Comparison of ENCODE assay signal across 39 cellular contexts in genomic region chr13:94544922-94545321, GRCh38.
"Had no signal": no experiment of that assay in that cellular context is flagged by ENCODE, and none has a peak within 500 bp of the region (broad histone marks: within the 10 kb centered on the region; RNA-seq: fewer than 3 reads in every experiment).

No MANE protein-coding gene starts in this region.

- H3K27me3 ChIP-seq: adrenal gland, ascending aorta, body of pancreas, brain microvascular endothelial cell, breast epithelium, cardiac muscle cell had no signal

- H3K36me3 ChIP-seq: adrenal gland, ascending aorta, brain microvascular endothelial cell, breast epithelium, cardiac muscle cell had no signal

- H3K9me3 Mint-ChIP-seq: activated naive CD4-positive, alpha-beta T cell treated with anti-CD3 and anti-CD28 coated beads for 36 hours; activated naive CD4-positive, alpha-beta T cell treated with anti-CD3 and anti-CD28 coated beads, Interleukin-2, amount 50 U/mL, for 24 hours; activated naive CD8-positive, alpha-beta T cell treated with anti-CD3 and anti-CD28 coated beads for 36 hours; activated naive CD8-positive, alpha-beta T cell treated with anti-CD3 and anti-CD28 coated beads, Interleukin-2, amount 50 U/mL, for 24 hours; activated T-cell treated with anti-CD3 and anti-CD28 coated beads, Interleukin-2, amount 50 U/mL, for 24 hours; activated T-cell treated with anti-CD3 and anti-CD28 coated beads, Interleukin-2, amount 50 U/mL, for 4 hours; activated T-cell treated with anti-CD3 and anti-CD28 coated beads, Interleukin-2, amount 50 U/mL, for 72 hours; activated T-helper 17 cell treated with anti-CD3 and anti-CD28 coated beads, Interleukin-2, amount 50 U/mL, for 72 hours; central memory CD8-positive, alpha-beta T cell had no signal

- ATAC-seq: activated naive CD4-positive, alpha-beta T cell treated with anti-CD3 and anti-CD28 coated beads, Interleukin-2, amount 50 U/mL, for 72 hours; activated naive CD8-positive, alpha-beta T cell treated with anti-CD3 and anti-CD28 coated beads, Interleukin-2, amount 50 U/mL, for 24 hours; activated T-cell treated with anti-CD3 and anti-CD28 coated beads, Interleukin-2, amount 50 U/mL, for 4 hours; activated T-cell treated with anti-CD3 and anti-CD28 coated beads, Interleukin-2, amount 50 U/mL, for 72 hours; activated T-helper 17 cell treated with anti-CD3 and anti-CD28 coated beads, Interleukin-2, amount 50 U/mL, for 72 hours; body of pancreas had no signal

- DNase-seq: activated effector memory CD4-positive, alpha-beta T cell treated with anti-CD3 and anti-CD28 coated beads, Interleukin-2, amount 50 U/mL, for 16 hours; activated effector memory CD4-positive, alpha-beta T cell treated with Interleukin-2 at 50 U/mL for 16 hours; activated gamma-delta T cell; activated gamma-delta T cell treated with Interleukin-2 at 50 U/mL for 16 hours; activated naive CD4-positive, alpha-beta T cell; activated naive CD4-positive, alpha-beta T cell treated with anti-CD3 and anti-CD28 coated beads for 36 hours; activated naive CD4-positive, alpha-beta T cell treated with anti-CD3 and anti-CD28 coated beads, Interleukin-2, amount 10 ng/mL, durations not matched to agents 7 days and 5 days; activated naive CD4-positive, alpha-beta T cell treated with anti-CD3 and anti-CD28 coated beads, Interleukin-2, amount 50 U/mL, for 16 hours; activated naive CD4-positive, alpha-beta T cell treated with Interleukin-2 at 50 U/mL for 16 hours; activated naive CD8-positive, alpha-beta T cell treated with anti-CD3 and anti-CD28 coated beads for 36 hours; activated naive CD8-positive, alpha-beta T cell treated with anti-CD3 and anti-CD28 coated beads, Interleukin-2, amount 10 ng/mL, durations not matched to agents 7 days and 5 days; activated naive CD8-positive, alpha-beta T cell treated with anti-CD3 and anti-CD28 coated beads, Interleukin-2, amount 50 U/mL, for 24 hours; activated T-cell treated with anti-CD3 and anti-CD28 coated beads for 4 hours; activated T-cell treated with anti-CD3 and anti-CD28 coated beads, Interleukin-2, amount 50 U/mL, for 1 hour; activated T-cell treated with anti-CD3 and anti-CD28 coated beads, Interleukin-2, amount 50 U/mL, for 24 hours; activated T-cell treated with anti-CD3 and anti-CD28 coated beads, Interleukin-2, amount 50 U/mL, for 4 hours; activated T-cell treated with anti-CD3 and anti-CD28 coated beads, Interleukin-2, amount 50 U/mL, for 48 hours; activated T-cell treated with anti-CD3 and anti-CD28 coated beads, Interleukin-2, amount 50 U/mL, for 72 hours; adrenal gland; amniotic stem cell; amygdala; anterior cingulate cortex; aorta; body of pancreas; brain microvascular endothelial cell; caudate nucleus; central memory CD4-positive, alpha-beta T cell; cerebellar nuclear complex had no signal

- H3K27ac Mint-ChIP-seq: activated naive CD4-positive, alpha-beta T cell treated with anti-CD3 and anti-CD28 coated beads, Interleukin-2, amount 50 U/mL, for 72 hours; activated naive CD8-positive, alpha-beta T cell; activated naive CD8-positive, alpha-beta T cell treated with anti-CD3 and anti-CD28 coated beads for 36 hours; activated naive CD8-positive, alpha-beta T cell treated with anti-CD3 and anti-CD28 coated beads, Interleukin-2, amount 10 ng/mL, durations not matched to agents 7 days and 5 days; activated T-cell treated with anti-CD3 and anti-CD28 coated beads, Interleukin-2, amount 50 U/mL, for 24 hours; activated T-cell treated with anti-CD3 and anti-CD28 coated beads, Interleukin-2, amount 50 U/mL, for 72 hours; activated T-helper 1 cell treated with anti-CD3 and anti-CD28 coated beads, Interleukin-12 subunit alpha, Interleukin-12 subunit beta, Interleukin-2, Interleukin-4 antibody, amounts not matched to agents 30 ng/mL and 10 ng/mL and 1 ng/mL, durations not matched to agents 14 hours and 24 hours and 36 hours; activated T-helper 17 cell treated with anti-CD3 and anti-CD28 coated beads, Interleukin-2, amount 50 U/mL, for 72 hours; activated T-helper 2 cell treated with anti-CD3 and anti-CD28 coated beads, Interferon-gamma antibody, Interleukin-2, Interleukin-4, amounts not matched to agents 10 μg/mL and 5 μg/mL and 100 μg/mL, durations not matched to agents 14 hours and 24 hours and 36 hours had no signal

- H3K9me3 ChIP-seq: adrenal gland, ascending aorta, body of pancreas, breast epithelium had no signal

- H3K36me3 Mint-ChIP-seq: activated naive CD4-positive, alpha-beta T cell treated with anti-CD3 and anti-CD28 coated beads, Interleukin-2, amount 50 U/mL, for 24 hours; activated naive CD4-positive, alpha-beta T cell treated with anti-CD3 and anti-CD28 coated beads, Interleukin-2, amount 50 U/mL, for 72 hours; activated naive CD8-positive, alpha-beta T cell; brain had no signal

- H3K4me3 Mint-ChIP-seq: activated naive CD8-positive, alpha-beta T cell; activated naive CD8-positive, alpha-beta T cell treated with anti-CD3 and anti-CD28 coated beads for 36 hours; activated naive CD8-positive, alpha-beta T cell treated with anti-CD3 and anti-CD28 coated beads, Interleukin-2, amount 10 ng/mL, durations not matched to agents 7 days and 5 days; activated T-cell treated with anti-CD3 and anti-CD28 coated beads, Interleukin-2, amount 50 U/mL, for 24 hours; activated T-cell treated with anti-CD3 and anti-CD28 coated beads, Interleukin-2, amount 50 U/mL, for 72 hours; activated T-helper 1 cell treated with anti-CD3 and anti-CD28 coated beads, Interleukin-12 subunit alpha, Interleukin-12 subunit beta, Interleukin-2, Interleukin-4 antibody, amounts not matched to agents 30 ng/mL and 10 ng/mL and 1 ng/mL, durations not matched to agents 14 hours and 24 hours and 36 hours; activated T-helper 17 cell treated with anti-CD3 and anti-CD28 coated beads, Interleukin-2, amount 50 U/mL, for 72 hours; central memory CD8-positive, alpha-beta T cell had no signal

- H3K27me3 Mint-ChIP-seq: activated T-cell treated with anti-CD3 and anti-CD28 coated beads, Interleukin-2, amount 50 U/mL, for 24 hours; activated T-helper 17 cell treated with anti-CD3 and anti-CD28 coated beads, Interleukin-2, amount 50 U/mL, for 72 hours; central memory CD8-positive, alpha-beta T cell had no signal

- H3K4me1 ChIP-seq: breast epithelium had no signal

- H3K27ac ChIP-seq: adrenal gland, ascending aorta, body of pancreas, brain microvascular endothelial cell, breast epithelium, cardiac muscle cell had no signal

- H3K4me3 ChIP-seq: adrenal gland, ascending aorta, body of pancreas, breast epithelium, cardiac muscle cell had no signal
